ENCODE assay signal across 32 cellular contexts in the genomic region with DNA sequence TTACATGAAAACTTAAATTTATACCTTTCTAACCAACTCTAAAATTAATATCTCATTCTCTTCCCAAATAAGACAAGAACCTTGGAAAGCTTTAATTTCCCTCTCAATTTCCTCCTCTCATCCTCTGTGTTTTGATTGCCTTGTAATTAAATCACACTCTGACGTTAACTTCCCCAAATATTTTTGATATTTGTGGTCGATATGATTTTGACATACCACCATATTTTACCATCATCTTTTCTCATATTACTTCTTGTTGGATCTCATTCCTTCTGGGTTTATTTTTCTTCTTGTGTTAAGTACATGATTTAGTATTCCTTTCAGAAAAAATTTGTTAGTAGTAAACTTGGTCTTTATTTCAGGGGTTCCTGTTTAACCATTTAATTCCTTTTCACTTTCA.
"Had no signal": no experiment of that assay in that cellular context is flagged by ENCODE, and none has a peak within 500 bp of the region (broad histone marks: within the 10 kb centered on the region; RNA-seq: fewer than 3 reads in every experiment).

No MANE protein-coding gene starts in this region.

- H3K27ac Mint-ChIP-seq: activated B cell treated with CpG ODN at 0.5 μM for 24 hours; activated CD4-positive, alpha-beta memory T cell treated with anti-CD3 and anti-CD28 coated beads for 36 hours; activated CD4-positive, alpha-beta T cell treated with anti-CD3 and anti-CD28 coated beads, Interleukin-2, amount 10 ng/mL, durations not matched to agents 24 days and 14 days; activated CD8-positive, alpha-beta T cell treated with anti-CD3 and anti-CD28 coated beads for 36 hours; activated naive CD4-positive, alpha-beta T cell treated with anti-CD3 and anti-CD28 coated beads for 36 hours; activated naive CD4-positive, alpha-beta T cell treated with anti-CD3 and anti-CD28 coated beads, Interleukin-2, amount 50 U/mL, for 72 hours; activated naive CD8-positive, alpha-beta T cell treated with anti-CD3 and anti-CD28 coated beads for 36 hours; activated T-cell treated with anti-CD3 and anti-CD28 coated beads, Interleukin-2, amount 50 U/mL, for 72 hours; activated T-helper 1 cell treated with anti-CD3 and anti-CD28 coated beads, Interleukin-12 subunit alpha, Interleukin-12 subunit beta, Interleukin-2, Interleukin-4 antibody, amounts not matched to agents 30 ng/mL and 10 ng/mL and 1 ng/mL, durations not matched to agents 14 hours and 24 hours and 36 hours; activated T-helper 17 cell treated with anti-CD3 and anti-CD28 coated beads, Interleukin-2, amount 50 U/mL, for 72 hours; T-cell; T-helper 17 cell had no signal

- H3K36me3 Mint-ChIP-seq: activated CD4-positive, alpha-beta memory T cell treated with anti-CD3 and anti-CD28 coated beads for 36 hours; activated naive CD4-positive, alpha-beta T cell treated with anti-CD3 and anti-CD28 coated beads, Interleukin-2, amount 50 U/mL, for 72 hours; activated naive CD8-positive, alpha-beta T cell treated with anti-CD3 and anti-CD28 coated beads for 36 hours; T-cell had no signal

- ATAC-seq: activated CD8-positive, alpha-beta T cell treated with anti-CD3 and anti-CD28 coated beads for 36 hours; activated naive CD4-positive, alpha-beta T cell treated with anti-CD3 and anti-CD28 coated beads, Interleukin-2, amount 50 U/mL, for 72 hours; activated T-cell treated with anti-CD3 and anti-CD28 coated beads, Interleukin-2, amount 50 U/mL, for 4 hours; activated T-cell treated with anti-CD3 and anti-CD28 coated beads, Interleukin-2, amount 50 U/mL, for 72 hours; activated T-helper 17 cell treated with anti-CD3 and anti-CD28 coated beads, Interleukin-2, amount 50 U/mL, for 72 hours; body of pancreas; T-cell; T-helper 17 cell had no signal

- H3K9me3 ChIP-seq: adrenal gland, body of pancreas, breast epithelium had no signal

- H3K9me3 Mint-ChIP-seq: activated B cell treated with CpG ODN at 0.5 μM for 24 hours; activated CD4-positive, alpha-beta memory T cell treated with anti-CD3 and anti-CD28 coated beads for 36 hours; activated CD4-positive, alpha-beta T cell treated with anti-CD3 and anti-CD28 coated beads, Interleukin-2, amount 10 ng/mL, durations not matched to agents 24 days and 14 days; activated CD8-positive, alpha-beta T cell treated with anti-CD3 and anti-CD28 coated beads for 36 hours; activated naive CD4-positive, alpha-beta T cell treated with anti-CD3 and anti-CD28 coated beads for 36 hours; activated naive CD4-positive, alpha-beta T cell treated with anti-CD3 and anti-CD28 coated beads, Interleukin-2, amount 50 U/mL, for 72 hours; activated naive CD8-positive, alpha-beta T cell treated with anti-CD3 and anti-CD28 coated beads for 36 hours; activated T-cell treated with anti-CD3 and anti-CD28 coated beads, Interleukin-2, amount 50 U/mL, for 4 hours; activated T-cell treated with anti-CD3 and anti-CD28 coated beads, Interleukin-2, amount 50 U/mL, for 72 hours; activated T-helper 1 cell treated with anti-CD3 and anti-CD28 coated beads, Interleukin-12 subunit alpha, Interleukin-12 subunit beta, Interleukin-2, Interleukin-4 antibody, amounts not matched to agents 30 ng/mL and 10 ng/mL and 1 ng/mL, durations not matched to agents 14 hours and 24 hours and 36 hours; activated T-helper 17 cell treated with anti-CD3 and anti-CD28 coated beads, Interleukin-2, amount 50 U/mL, for 72 hours; T-cell had no signal

- H3K27me3 ChIP-seq: body of pancreas, brain microvascular endothelial cell, breast epithelium had no signal

- DNase-seq: activated B cell treated with CpG ODN at 0.5 μM for 24 hours; activated CD4-positive, alpha-beta memory T cell treated with anti-CD3 and anti-CD28 coated beads for 36 hours; activated CD4-positive, alpha-beta T cell treated with anti-CD3 and anti-CD28 coated beads for 4 hours; activated CD4-positive, alpha-beta T cell treated with anti-CD3 and anti-CD28 coated beads, Interleukin-2, amount 10 ng/mL, durations not matched to agents 24 days and 14 days; activated CD4-positive, alpha-beta T cell treated with anti-CD3 and anti-CD28 coated beads, Interleukin-2, amount 50 U/mL, for 1 hour; activated CD4-positive, alpha-beta T cell treated with anti-CD3 and anti-CD28 coated beads, Interleukin-2, amount 50 U/mL, for 4 hours; activated CD4-positive, CD25-positive, alpha-beta regulatory T cell treated with anti-CD3 and anti-CD28 coated beads, Interleukin-2, amount 50 U/mL, for 72 hours; activated CD8-positive, alpha-beta memory T cell treated with anti-CD3 and anti-CD28 coated beads, Interleukin-2, amount 50 U/mL, for 4 hours; activated CD8-positive, alpha-beta T cell treated with anti-CD3 and anti-CD28 coated beads for 36 hours; activated effector memory CD4-positive, alpha-beta T cell treated with anti-CD3 and anti-CD28 coated beads, Interleukin-2, amount 50 U/mL, for 16 hours; activated gamma-delta T cell treated with Interleukin-2 at 50 U/mL for 16 hours; activated naive CD4-positive, alpha-beta T cell; activated naive CD4-positive, alpha-beta T cell treated with anti-CD3 and anti-CD28 coated beads for 36 hours; activated naive CD4-positive, alpha-beta T cell treated with anti-CD3 and anti-CD28 coated beads, Interleukin-2, amount 50 U/mL, for 16 hours; activated naive CD8-positive, alpha-beta T cell treated with anti-CD3 and anti-CD28 coated beads for 36 hours; activated T-cell treated with anti-CD3 and anti-CD28 coated beads for 4 hours; activated T-cell treated with anti-CD3 and anti-CD28 coated beads, Interleukin-2, amount 50 U/mL, for 1 hour; activated T-cell treated with anti-CD3 and anti-CD28 coated beads, Interleukin-2, amount 50 U/mL, for 4 hours; activated T-cell treated with anti-CD3 and anti-CD28 coated beads, Interleukin-2, amount 50 U/mL, for 72 hours; adrenal gland; amniotic stem cell; aorta; body of pancreas; brain microvascular endothelial cell; central memory CD4-positive, alpha-beta T cell; T-cell; T-helper 17 cell had no signal

- H3K4me3 ChIP-seq: adrenal gland, body of pancreas, breast epithelium had no signal

- H3K4me3 Mint-ChIP-seq: activated B cell treated with CpG ODN at 0.5 μM for 24 hours; activated CD4-positive, alpha-beta memory T cell treated with anti-CD3 and anti-CD28 coated beads for 36 hours; activated CD4-positive, alpha-beta T cell treated with anti-CD3 and anti-CD28 coated beads, Interleukin-2, amount 10 ng/mL, durations not matched to agents 24 days and 14 days; activated CD8-positive, alpha-beta T cell treated with anti-CD3 and anti-CD28 coated beads for 36 hours; activated naive CD4-positive, alpha-beta T cell treated with anti-CD3 and anti-CD28 coated beads for 36 hours; activated naive CD8-positive, alpha-beta T cell treated with anti-CD3 and anti-CD28 coated beads for 36 hours; activated T-cell treated with anti-CD3 and anti-CD28 coated beads, Interleukin-2, amount 50 U/mL, for 4 hours; activated T-cell treated with anti-CD3 and anti-CD28 coated beads, Interleukin-2, amount 50 U/mL, for 72 hours; activated T-helper 1 cell treated with anti-CD3 and anti-CD28 coated beads, Interleukin-12 subunit alpha, Interleukin-12 subunit beta, Interleukin-2, Interleukin-4 antibody, amounts not matched to agents 30 ng/mL and 10 ng/mL and 1 ng/mL, durations not matched to agents 14 hours and 24 hours and 36 hours; activated T-helper 17 cell treated with anti-CD3 and anti-CD28 coated beads, Interleukin-2, amount 50 U/mL, for 72 hours; T-cell; T-helper 17 cell had no signal

- H3K36me3 ChIP-seq: adrenal gland, brain microvascular endothelial cell, breast epithelium had no signal

- H3K27ac ChIP-seq: adrenal gland, body of pancreas, brain microvascular endothelial cell, breast epithelium, VCaP had no signal

- H3K4me1 Mint-ChIP-seq: activated B cell treated with CpG ODN at 0.5 μM for 24 hours; activated CD4-positive, alpha-beta T cell treated with anti-CD3 and anti-CD28 coated beads, Interleukin-2, amount 10 ng/mL, durations not matched to agents 24 days and 14 days; activated naive CD8-positive, alpha-beta T cell treated with anti-CD3 and anti-CD28 coated beads for 36 hours; activated T-helper 17 cell treated with anti-CD3 and anti-CD28 coated beads, Interleukin-2, amount 50 U/mL, for 72 hours; T-cell had no signal

- H3K4me1 ChIP-seq: adrenal gland, body of pancreas, breast epithelium had no signal
